In the genomic region with DNA sequence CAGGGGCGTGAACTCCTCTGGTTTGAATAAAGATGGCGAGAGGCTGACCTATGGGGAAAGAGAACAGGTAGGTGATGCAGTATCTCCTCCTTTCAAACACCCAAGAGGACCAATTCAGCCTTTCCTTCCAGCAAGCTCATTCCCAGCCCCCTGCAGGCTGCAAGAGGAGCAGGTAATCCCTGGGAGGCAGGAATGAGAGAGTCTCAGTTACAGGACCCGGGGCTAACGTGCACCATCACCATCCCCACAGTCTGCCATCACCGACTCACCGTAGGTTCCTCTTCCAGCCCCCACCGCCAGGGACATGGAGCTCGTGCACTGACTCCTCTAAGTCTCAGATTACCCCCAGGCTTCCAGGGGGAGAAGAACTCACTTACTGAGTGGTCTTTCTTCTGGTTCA, we compare ENCODE assay signal across 17 cellular contexts. TPM values are rescaled to one million over a fixed set of nuclear protein-coding genes. Genes with fewer than 3 reads are reported as not detected.
"Had no signal": no experiment of that assay in that cellular context is flagged by ENCODE, and none has a peak within 500 bp of the region (broad histone marks: within the 10 kb centered on the region; RNA-seq: fewer than 3 reads in every experiment).

No MANE protein-coding gene starts in this region.

- DNase-seq: activated CD4-positive, alpha-beta T cell treated with anti-CD3 and anti-CD28 coated beads for 1 hour; activated CD4-positive, alpha-beta T cell treated with anti-CD3 and anti-CD28 coated beads, Interleukin-2, amount 50 U/mL, for 48 hours; activated CD8-positive, alpha-beta memory T cell treated with anti-CD3 and anti-CD28 coated beads, Interleukin-2, amount 10 ng/mL, durations not matched to agents 7 days and 5 days; activated effector memory CD4-positive, alpha-beta T cell treated with anti-CD3 and anti-CD28 coated beads, Interleukin-2, amount 50 U/mL, for 16 hours; activated T-cell treated with anti-CD3 and anti-CD28 coated beads, Interleukin-2, amount 50 U/mL, for 4 hours; amygdala; left ventricle myocardium superior; retina; thyroid gland; uterus had no signal

- H3K27me3 Mint-ChIP-seq: activated naive CD8-positive, alpha-beta T cell had no signal

- H3K27ac Mint-ChIP-seq: activated CD8-positive, alpha-beta memory T cell treated with anti-CD3 and anti-CD28 coated beads, Interleukin-2, amount 10 ng/mL, durations not matched to agents 7 days and 5 days; activated naive CD8-positive, alpha-beta T cell; brain; dendritic cell treated with granulocyte-macrophage colony-stimulating factor and Interleukin-4, amounts not matched to agents 40 ng/mL and 50 ng/mL, for 4 days; T-helper 2 cell treated with Interferon-gamma antibody and Interleukin-4, amounts not matched to agents 5 μg/mL and 100 μg/mL, for 36 hours had no signal

- H3K27me3 ChIP-seq: thyroid gland, uterus had no signal

- H3K4me1 ChIP-seq: thyroid gland, uterus had no signal

- H3K4me3 ChIP-seq: skin epidermis, thyroid gland, uterus had no signal

- H3K9me3 ChIP-seq: thyroid gland, uterus had no signal

- H3K4me3 Mint-ChIP-seq: activated CD8-positive, alpha-beta memory T cell treated with anti-CD3 and anti-CD28 coated beads, Interleukin-2, amount 10 ng/mL, durations not matched to agents 7 days and 5 days; activated naive CD8-positive, alpha-beta T cell; activated T-cell treated with anti-CD3 and anti-CD28 coated beads, Interleukin-2, amount 50 U/mL, for 4 hours; brain; dendritic cell treated with granulocyte-macrophage colony-stimulating factor and Interleukin-4, amounts not matched to agents 40 ng/mL and 50 ng/mL, for 4 days; neural crest cell; T-helper 2 cell treated with Interferon-gamma antibody and Interleukin-4, amounts not matched to agents 5 μg/mL and 100 μg/mL, for 36 hours had no signal

- ATAC-seq: activated CD8-positive, alpha-beta memory T cell treated with anti-CD3 and anti-CD28 coated beads, Interleukin-2, amount 10 ng/mL, durations not matched to agents 7 days and 5 days; activated T-cell treated with anti-CD3 and anti-CD28 coated beads, Interleukin-2, amount 50 U/mL, for 4 hours; esophagus mucosa; left ventricle myocardium superior had no signal

- H3K27ac ChIP-seq: skin epidermis, thyroid gland, uterus had no signal

- H3K9me3 Mint-ChIP-seq: activated T-cell treated with anti-CD3 and anti-CD28 coated beads, Interleukin-2, amount 50 U/mL, for 4 hours; brain; dendritic cell treated with granulocyte-macrophage colony-stimulating factor and Interleukin-4, amounts not matched to agents 40 ng/mL and 50 ng/mL, for 4 days; T-helper 2 cell treated with Interferon-gamma antibody and Interleukin-4, amounts not matched to agents 5 μg/mL and 100 μg/mL, for 36 hours had no signal

- H3K36me3 ChIP-seq: thyroid gland, uterus had no signal

- H3K4me1 Mint-ChIP-seq: brain, neural crest cell had no signal

- H3K36me3 Mint-ChIP-seq: activated CD8-positive, alpha-beta memory T cell treated with anti-CD3 and anti-CD28 coated beads, Interleukin-2, amount 10 ng/mL, durations not matched to agents 7 days and 5 days; activated naive CD8-positive, alpha-beta T cell; brain had no signal

RNA-seq across cellular contexts. Expression of a gene that starts 26.7 kb away (rescaled TPM):
- total RNA-seq: activated T-cell treated with anti-CD3 and anti-CD28 coated beads, Interleukin-2, amount 50 U/mL, for 4 hours; left ventricle myocardium superior had no signal
